In the genomic region with DNA sequence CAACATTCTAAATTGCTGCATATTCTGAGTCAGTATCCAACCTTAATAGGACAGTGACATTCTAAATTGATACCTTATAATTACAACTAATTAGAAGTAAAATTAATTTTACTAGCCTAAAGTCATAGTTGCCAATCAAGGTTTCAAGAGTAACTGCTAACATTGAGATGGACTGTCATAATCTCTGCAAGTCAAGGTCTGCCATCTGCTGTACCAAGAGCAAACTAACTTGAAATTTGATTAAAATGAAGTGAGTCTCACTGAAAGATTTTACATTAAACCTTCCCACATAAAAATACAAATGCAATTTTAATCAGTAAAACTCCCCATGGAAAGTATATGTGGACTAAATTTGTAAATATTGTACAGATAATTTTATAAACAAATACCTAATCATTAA, we compare ENCODE assay signal across 22 cellular contexts.
DNase-seq lines count a peak whose midpoint lies in the region; ATAC-seq, FAIRE-seq and TF ChIP-seq lines count a peak whose summit lies in the region.
"Had no signal": no experiment of that assay in that cellular context is flagged by ENCODE, and none has a peak within 500 bp of the region (broad histone marks: within the 10 kb centered on the region; RNA-seq: fewer than 3 reads in every experiment).

No MANE protein-coding gene starts in this region.

- in situ Hi-C loops in GM12878 (cut with MboI), result no loop called here

- H2AFZ ChIP-seq in GM12878 (ENCODE audit: control insufficient read depth, low read depth, low read length), result no peak overlapping the region

- no peaks in the 10 kb centered on the region for H3K4me1 Mint-ChIP-seq in MCF 10A (ENCODE audit: insufficient read depth, unreplicated experiment)
- no peaks in the 10 kb centered on the region for H3K4me1 Mint-ChIP-seq in osteocyte (ENCODE audit: unreplicated experiment)
- H3K4me1 Mint-ChIP-seq: activated CD8-positive, alpha-beta memory T cell treated with anti-CD3 and anti-CD28 coated beads, Interleukin-2, amount 10 ng/mL, durations not matched to agents 7 days and 5 days had no signal

- no peaks in the 10 kb centered on the region for H3K27me3 ChIP-seq in breast epithelium
- H3K27me3 ChIP-seq in GM12878 (replicated peaks in 1 of 2; ENCODE audit: control insufficient read depth in 2 of 2, insufficient read depth in 2 of 2, low read length in 1 of 2), result no peaks in the 10 kb centered on the region
- H3K27me3 ChIP-seq in uterus, result no peaks in the 10 kb centered on the region
- H3K27me3 ChIP-seq: stomach, transverse colon had no signal

- H3K4me3 Mint-ChIP-seq in MCF 10A (ENCODE audit: unreplicated experiment) (no peak overlapping the region), osteocyte (ENCODE audit: unreplicated experiment) (no peak overlapping the region)
- H3K4me3 Mint-ChIP-seq: activated CD8-positive, alpha-beta memory T cell treated with anti-CD3 and anti-CD28 coated beads, Interleukin-2, amount 10 ng/mL, durations not matched to agents 7 days and 5 days; activated naive CD8-positive, alpha-beta T cell; CD8-positive, alpha-beta T cell had no signal

- H3K27me3 Mint-ChIP-seq in MCF 10A (ENCODE audit: insufficient read depth, unreplicated experiment) (no peaks in the 10 kb centered on the region), osteocyte (ENCODE audit: unreplicated experiment) (no peaks in the 10 kb centered on the region)
- H3K27me3 Mint-ChIP-seq: activated CD8-positive, alpha-beta memory T cell treated with anti-CD3 and anti-CD28 coated beads, Interleukin-2, amount 10 ng/mL, durations not matched to agents 7 days and 5 days; activated naive CD8-positive, alpha-beta T cell had no signal

- RAD21 ChIA-PET in GM12878 (lab: Charles Lee; ENCODE audit: unreplicated experiment), result no interaction called here

- TF ChIP-seq CTCF in MCF 10A (IDR thresholded peaks at IDR 0.05; ENCODE audit: unreplicated experiment) (peak; percentile 17), breast epithelium (IDR thresholded peaks at IDR 0.05) (no peak), GM12878 (IDR thresholded peaks at IDR 0.05 in 2 of 3, conservative IDR thresholded peaks at IDR 0.05 in 1 of 3; ENCODE audit: control insufficient read depth in 2 of 3, extremely low read depth in 1 of 3, insufficient read depth in 1 of 3, low read depth in 3 of 3, low read length in 3 of 3) (peak in 1 of 3 experiments; percentile 21; a peak in 1 of 6 replicates), osteocyte (IDR thresholded peaks at IDR 0.05) (peak; percentile 5), uterus (IDR thresholded peaks at IDR 0.05) (no peak)

- H3K27ac Mint-ChIP-seq in MCF 10A (ENCODE audit: low read depth, unreplicated experiment) (no peak overlapping the region), osteocyte (ENCODE audit: unreplicated experiment) (no peak overlapping the region)
- H3K27ac Mint-ChIP-seq: activated CD8-positive, alpha-beta memory T cell treated with anti-CD3 and anti-CD28 coated beads, Interleukin-2, amount 10 ng/mL, durations not matched to agents 7 days and 5 days; activated naive CD8-positive, alpha-beta T cell; CD8-positive, alpha-beta T cell had no signal

- H3K9ac ChIP-seq in GM12878 (ENCODE audit: control insufficient read depth, insufficient read depth, low read length), result no peak overlapping the region

- FAIRE-seq in GM12878 (lab: Jason Lieb, UNC), result no peak
- FAIRE-seq: HTR-8/SVneo had no signal

- H3K4me3 ChIP-seq in breast epithelium, result no peak overlapping the region
- no peak overlapping the region for H3K4me3 ChIP-seq in GM12878
- H3K4me3 ChIP-seq in uterus, result no peak overlapping the region
- H3K4me3 ChIP-seq: coronary artery, lower lobe of right lung, stomach, transverse colon had no signal

- no peaks in the 10 kb centered on the region for H4K20me1 ChIP-seq in GM12878 (ENCODE audit: control insufficient read depth, insufficient read depth)

- no peaks in the 10 kb centered on the region for H3K79me2 ChIP-seq in GM12878 (ENCODE audit: control insufficient read depth, insufficient read depth, low read length)

- H3K36me3 Mint-ChIP-seq in MCF 10A (ENCODE audit: insufficient read depth, unreplicated experiment), result no peaks in the 10 kb centered on the region
- H3K36me3 Mint-ChIP-seq in osteocyte (ENCODE audit: unreplicated experiment), result no peaks in the 10 kb centered on the region
- H3K36me3 Mint-ChIP-seq: activated CD8-positive, alpha-beta memory T cell treated with anti-CD3 and anti-CD28 coated beads, Interleukin-2, amount 10 ng/mL, durations not matched to agents 7 days and 5 days; activated naive CD8-positive, alpha-beta T cell; CD8-positive, alpha-beta T cell had no signal

- H3K36me3 ChIP-seq in breast epithelium (no peaks in the 10 kb centered on the region), GM12878 (ENCODE audit: control insufficient read depth in 2 of 2, insufficient read depth in 2 of 2, low read length in 1 of 2) (no peaks in the 10 kb centered on the region), uterus (no peaks in the 10 kb centered on the region)
- H3K36me3 ChIP-seq: lower lobe of right lung, stomach, transverse colon had no signal

- H3K9me3 Mint-ChIP-seq in MCF 10A (ENCODE audit: unreplicated experiment) (no peaks in the 10 kb centered on the region), osteocyte (ENCODE audit: unreplicated experiment) (no peaks in the 10 kb centered on the region)

- H3K4me2 ChIP-seq in GM12878 (ENCODE audit: control insufficient read depth, insufficient read depth), result no peak overlapping the region

- no peak for ATAC-seq in GM12878
- ATAC-seq: activated CD8-positive, alpha-beta memory T cell treated with anti-CD3 and anti-CD28 coated beads, Interleukin-2, amount 10 ng/mL, durations not matched to agents 7 days and 5 days; CD8-positive, alpha-beta T cell; lower lobe of right lung had no signal

- CTCF ChIA-PET in MCF 10A (lab: Yijun Ruan, JAX), result interaction anchor here (1.7 kb wide), 1 partner anchor 17 kb away, joined by 3 read pairs; no protein-coding TSS in a partner anchor
- CTCF ChIA-PET in GM12878 (lab: Yijun Ruan, JAX), result interaction anchor here (0.6 kb wide), 1 partner anchor 719 kb away, joined by 3 read pairs; no protein-coding TSS in a partner anchor

- H3K9me3 ChIP-seq in breast epithelium (no peaks in the 10 kb centered on the region), GM12878 (replicated peaks; ENCODE audit: control insufficient read depth, insufficient read depth, low read length) (no peaks in the 10 kb centered on the region), uterus (no peaks in the 10 kb centered on the region)
- H3K9me3 ChIP-seq: lower lobe of right lung, stomach, transverse colon had no signal

- TF ChIP-seq RAD21 in GM12878 (IDR thresholded peaks at IDR 0.05; ENCODE audit: insufficient read depth, low read depth, low read length), result 0 out of 2 replicates have a peak, but pooled peaks have one; percentile 19

- TF ChIP-seq POLR2A in breast epithelium (IDR thresholded peaks at IDR 0.05) (no peak), GM12878 (IDR thresholded peaks at IDR 0.05; ENCODE audit: low read depth, low read length) (no peak), uterus (IDR thresholded peaks at IDR 0.05) (no peak)

- BruUV-seq in MCF 10A (replicated peaks; lab: Mats Ljungman, UMichigan) (no TSS peak), GM12878 (replicated peaks; lab: Mats Ljungman, UMichigan) (no TSS peak)

- POLR2A ChIA-PET in MCF 10A (lab: Yijun Ruan, JAX) (no interaction called here), GM12878 (lab: Charles Lee) (no interaction called here)

- H3K4me1 ChIP-seq in breast epithelium (no peaks in the 10 kb centered on the region), GM12878 (ENCODE audit: control insufficient read depth, insufficient read depth, low read length) (no peaks in the 10 kb centered on the region), uterus (no peaks in the 10 kb centered on the region)
- H3K4me1 ChIP-seq: lower lobe of right lung, stomach, transverse colon had no signal

- no peak for TF ChIP-seq EP300 in GM12878 (IDR thresholded peaks at IDR 0.05; ENCODE audit: borderline replicate concordance in 1 of 2, control insufficient read depth in 1 of 2, low read depth in 2 of 2, low read length in 2 of 2)

- intact Hi-C loops in MCF 10A (cut with micrococcal nuclease), result loop anchor here (1.0 to 5.0 kb wide), 4 partner anchors 390 to 533 kb away; no protein-coding TSS in a partner anchor
- intact Hi-C loops in breast epithelium (cut with DNase I; ENCODE audit: low total_unique reads), result no loop called here
- intact Hi-C loops in GM12878 (cut with micrococcal nuclease; ENCODE audit: unreplicated experiment), result no loop called here
- intact Hi-C loops in uterus (cut with DNase I; ENCODE audit: low total_unique reads), result no loop called here

- H3K27ac ChIP-seq in breast epithelium, result no peak overlapping the region
- H3K27ac ChIP-seq in GM12878 (ENCODE audit: control insufficient read depth, insufficient read depth), result no peak overlapping the region
- no peak overlapping the region for H3K27ac ChIP-seq in uterus
- H3K27ac ChIP-seq: coronary artery, lower lobe of right lung, stomach, transverse colon had no signal

- DNase-seq in MCF 10A (ENCODE audit: unreplicated experiment), result peak; percentile 11
- no peak for DNase-seq in breast epithelium (ENCODE audit: low spot score in 2 of 2)
- DNase-seq in NCI-H446 treated with DMSO at 0.1 percent for 48 hours (lab: John Stamatoyannopoulos, UW), result peak; percentile 46
- DNase-seq in GM12878 (ENCODE audit: low read depth, low spot score), result no peak
- no peak for DNase-seq in osteocyte (ENCODE audit: extremely low spot score, unreplicated experiment)
- DNase-seq in uterus, result no peak
- no peak for DNase-seq in putamen (ENCODE audit: low spot score)
- DNase-seq in stimulated activated CD4-positive, alpha-beta T cell treated with anti-CD3 and anti-CD28 coated beads, Interleukin-4, amount 100 ng/mL, for 4 hours, result no peak
- DNase-seq: activated CD4-positive, alpha-beta T cell treated with anti-CD3 and anti-CD28 coated beads for 48 hours; activated CD8-positive, alpha-beta memory T cell treated with anti-CD3 and anti-CD28 coated beads, Interleukin-2, amount 10 ng/mL, durations not matched to agents 7 days and 5 days; CD8-positive, alpha-beta T cell; EL; HCEC 1CT; hippocampal formation; lower lobe of right lung; NCI-H226; NK-92 treated with Interleukin-12 subunit alpha and Interleukin-12 subunit beta, amount 100 ng/mL, for 24 hours; stomach; transverse colon had no signal

- SMC1A ChIA-PET in GM12878 (lab: Charles Lee; ENCODE audit: uncharacterized antibody, unreplicated experiment), result interaction anchor here (0.6 kb wide), 1 partner anchor 306 kb away, joined by 3 read pairs; no protein-coding TSS in a partner anchor

TF ChIP-seq in GM12878, 131 proteins besides CTCF, POLR2A, EP300 and RAD21:
- TF ChIP-seq SREBF2 (IDR thresholded peaks at IDR 0.05; ENCODE audit: low read length), result no peak
- peak; percentile 23; the same call in 1 of the 2 replicates for TF ChIP-seq SMC3 (IDR thresholded peaks at IDR 0.05; ENCODE audit: borderline replicate concordance, low read length)
- TF ChIP-seq EZH2 (IDR thresholded peaks at IDR 0.05; ENCODE audit: borderline replicate concordance, control insufficient read depth, low read depth, low read length), result no peak
TF ChIP-seq in GM12878: peak in this region for 1.

Comparison
In these comparisons a context has a peak if more than half of its experiments do, and no peak if none do; other contexts are left out.
1. DNase-seq: peak in MCF 10A (single experiment) and NCI-H446 treated with DMSO at 0.1 percent for 48 hours (single experiment); none in breast epithelium (0 of 2), GM12878 (single experiment), osteocyte (single experiment), uterus (0 of 2), putamen (single experiment) and stimulated activated CD4-positive, alpha-beta T cell treated with anti-CD3 and anti-CD28 coated beads, Interleukin-4, amount 100 ng/mL, for 4 hours (0 of 2).
2. CTCF ChIP-seq: peak in MCF 10A (single experiment) and osteocyte (single experiment); none in breast epithelium (0 of 3) and uterus (0 of 4).